ENCODE assay signal across 12 cellular contexts in the genomic region with DNA sequence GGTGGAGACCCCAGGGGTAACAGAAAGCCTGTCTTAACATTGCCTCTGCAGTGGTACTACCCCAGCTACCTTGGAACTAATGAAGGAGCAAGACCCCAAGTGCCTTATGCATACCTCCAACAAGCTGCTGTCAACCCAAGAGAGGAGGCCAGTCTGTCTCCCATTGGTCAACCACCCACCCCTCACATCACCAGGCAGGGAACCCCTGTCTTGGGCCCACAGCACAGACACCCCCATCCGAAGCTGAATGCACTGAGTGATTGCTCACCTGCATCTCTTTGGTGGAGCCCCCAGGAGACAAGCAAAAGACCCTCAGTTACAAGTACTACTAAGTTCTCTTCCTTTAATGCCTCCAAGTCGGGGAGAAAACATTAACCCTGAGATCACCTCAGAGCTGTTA. TPM values are rescaled to one million over a fixed set of nuclear protein-coding genes. Genes with fewer than 3 reads are reported as not detected.
DNase-seq lines count a peak whose midpoint lies in the region; ATAC-seq and TF ChIP-seq lines count a peak whose summit lies in the region.
"Not testable (repeated sequence)": the region's sequence is repeated elsewhere in the genome, so short reads cannot be mapped to it uniquely, and the experiment has no call there.
"Had no signal": no experiment of that assay in that cellular context is flagged by ENCODE, and none has a peak within 500 bp of the region (broad histone marks: within the 10 kb centered on the region; RNA-seq: fewer than 3 reads in every experiment).

No MANE protein-coding gene starts in this region.

- not testable (repeated sequence) for H3K27ac Mint-ChIP-seq in activated naive CD8-positive, alpha-beta T cell treated with anti-CD3 and anti-CD28 coated beads, Interleukin-2, amount 10 ng/mL, durations not matched to agents 7 days and 5 days; stimulated activated effector memory CD8-positive, alpha-beta T cell treated with anti-CD3 and anti-CD28 coated beads, Interleukin-12 subunit alpha, Interleukin-12 subunit beta, amount 100 ng/mL, for 72 hours; type B pancreatic cell

- H3K36me3 Mint-ChIP-seq in activated naive CD8-positive, alpha-beta T cell treated with anti-CD3 and anti-CD28 coated beads, Interleukin-2, amount 10 ng/mL, durations not matched to agents 7 days and 5 days; stimulated activated effector memory CD8-positive, alpha-beta T cell treated with anti-CD3 and anti-CD28 coated beads, Interleukin-12 subunit alpha, Interleukin-12 subunit beta, amount 100 ng/mL, for 72 hours; type B pancreatic cell: not testable (repeated sequence)

- H3K4me1 Mint-ChIP-seq in activated naive CD8-positive, alpha-beta T cell treated with anti-CD3 and anti-CD28 coated beads, Interleukin-2, amount 10 ng/mL, durations not matched to agents 7 days and 5 days; stimulated activated effector memory CD8-positive, alpha-beta T cell treated with anti-CD3 and anti-CD28 coated beads, Interleukin-12 subunit alpha, Interleukin-12 subunit beta, amount 100 ng/mL, for 72 hours; type B pancreatic cell (ENCODE audit: unreplicated experiment): not testable (repeated sequence)

- intact Hi-C loops in posterior vena cava (cut with DNase I), result not testable (repeated sequence)

- ATAC-seq in activated naive CD8-positive, alpha-beta T cell treated with anti-CD3 and anti-CD28 coated beads, Interleukin-2, amount 10 ng/mL, durations not matched to agents 7 days and 5 days (ENCODE audit: low read depth), result not testable (repeated sequence)
- peak; percentile 19 for ATAC-seq in stimulated activated effector memory CD8-positive, alpha-beta T cell treated with anti-CD3 and anti-CD28 coated beads, Interleukin-12 subunit alpha, Interleukin-12 subunit beta, amount 100 ng/mL, for 72 hours

- not testable (repeated sequence) for H3K4me3 Mint-ChIP-seq in activated naive CD8-positive, alpha-beta T cell treated with anti-CD3 and anti-CD28 coated beads, Interleukin-2, amount 10 ng/mL, durations not matched to agents 7 days and 5 days; stimulated activated effector memory CD8-positive, alpha-beta T cell treated with anti-CD3 and anti-CD28 coated beads, Interleukin-12 subunit alpha, Interleukin-12 subunit beta, amount 100 ng/mL, for 72 hours; type B pancreatic cell

- H3K9me3 Mint-ChIP-seq in activated naive CD8-positive, alpha-beta T cell treated with anti-CD3 and anti-CD28 coated beads, Interleukin-2, amount 10 ng/mL, durations not matched to agents 7 days and 5 days; stimulated activated effector memory CD8-positive, alpha-beta T cell treated with anti-CD3 and anti-CD28 coated beads, Interleukin-12 subunit alpha, Interleukin-12 subunit beta, amount 100 ng/mL, for 72 hours; type B pancreatic cell: not testable (repeated sequence)

- POLR2A ChIA-PET in activated naive CD8-positive, alpha-beta T cell treated with anti-CD3 and anti-CD28 coated beads, Interleukin-2, amount 10 ng/mL, durations not matched to agents 7 days and 5 days (lab: Charles Lee), result not testable (repeated sequence)

- TF ChIP-seq CTCF in type B pancreatic cell (conservative IDR thresholded peaks at IDR 0.05), result not testable (repeated sequence)

- DNase-seq in activated naive CD8-positive, alpha-beta T cell treated with anti-CD3 and anti-CD28 coated beads, Interleukin-2, amount 10 ng/mL, durations not matched to agents 7 days and 5 days, result peak; percentile 20
- DNase-seq in ecto neural progenitor cell (ENCODE audit: low spot score), result peak; percentile 36
- peak; percentile 55 for DNase-seq in mesenteric fat pad (ENCODE audit: low spot score)
- DNase-seq in posterior vena cava (ENCODE audit: low spot score), result peak; percentile 46
- not testable (repeated sequence) for DNase-seq in stimulated activated effector memory CD8-positive, alpha-beta T cell treated with anti-CD3 and anti-CD28 coated beads, Interleukin-12 subunit alpha, Interleukin-12 subunit beta, amount 100 ng/mL, for 72 hours (ENCODE audit: low spot score in 2 of 2)
- DNase-seq in type B pancreatic cell (ENCODE audit: extremely low spot score, unreplicated experiment), result peak; percentile 62

- H3K27me3 Mint-ChIP-seq in activated naive CD8-positive, alpha-beta T cell treated with anti-CD3 and anti-CD28 coated beads, Interleukin-2, amount 10 ng/mL, durations not matched to agents 7 days and 5 days, result not testable (repeated sequence)
- H3K27me3 Mint-ChIP-seq in type B pancreatic cell, result peaks cover 11% of the 10 kb centered on the region

RNA-seq across cellular contexts. Expression of a gene that starts 5.0 kb away (rescaled TPM):
- total RNA-seq in activated naive CD8-positive, alpha-beta T cell treated with anti-CD3 and anti-CD28 coated beads, Interleukin-2, amount 10 ng/mL, durations not matched to agents 7 days and 5 days, result not detected
- total RNA-seq in mesenteric fat pad (not detected), posterior vena cava (not detected), type B pancreatic cell (ENCODE audit: low replicate concordance) (not detected in 2 replicates)
- total RNA-seq: A172; B cell; Caco-2; Calu3; CD4-positive, alpha-beta T cell; CD8-positive, alpha-beta T cell had no signal

RNA-seq across cellular contexts. Expression of a gene that starts 5.2 kb away (rescaled TPM):
- not detected for total RNA-seq in activated naive CD8-positive, alpha-beta T cell treated with anti-CD3 and anti-CD28 coated beads, Interleukin-2, amount 10 ng/mL, durations not matched to agents 7 days and 5 days
- total RNA-seq in mesenteric fat pad (not detected), posterior vena cava (not detected), type B pancreatic cell (ENCODE audit: low replicate concordance) (not detected in 2 replicates)
- total RNA-seq: A172; B cell; Caco-2; Calu3; CD4-positive, alpha-beta T cell; CD8-positive, alpha-beta T cell had no signal

RNA-seq across cellular contexts. Expression of a gene that starts 10.2 kb away (rescaled TPM):
- total RNA-seq in activated naive CD8-positive, alpha-beta T cell treated with anti-CD3 and anti-CD28 coated beads, Interleukin-2, amount 10 ng/mL, durations not matched to agents 7 days and 5 days, result not detected
- total RNA-seq in mesenteric fat pad (not detected), posterior vena cava (not detected), type B pancreatic cell (ENCODE audit: low replicate concordance) (not detected in 2 replicates)
- total RNA-seq: A172; B cell; Caco-2; Calu3; CD4-positive, alpha-beta T cell; CD8-positive, alpha-beta T cell had no signal

RNA-seq across cellular contexts. Expression of a gene that starts 15.9 kb away (rescaled TPM):
- not detected for total RNA-seq in activated naive CD8-positive, alpha-beta T cell treated with anti-CD3 and anti-CD28 coated beads, Interleukin-2, amount 10 ng/mL, durations not matched to agents 7 days and 5 days
- total RNA-seq in mesenteric fat pad (not detected), posterior vena cava (not detected), type B pancreatic cell (ENCODE audit: low replicate concordance) (not detected in 2 replicates)
- total RNA-seq: A172; B cell; Caco-2; Calu3; CD4-positive, alpha-beta T cell; CD8-positive, alpha-beta T cell had no signal

RNA-seq across cellular contexts. Expression of a gene that starts 24.8 kb away (rescaled TPM):
- total RNA-seq in activated naive CD8-positive, alpha-beta T cell treated with anti-CD3 and anti-CD28 coated beads, Interleukin-2, amount 10 ng/mL, durations not matched to agents 7 days and 5 days, result not detected
- total RNA-seq in mesenteric fat pad (not detected), posterior vena cava (not detected), type B pancreatic cell (ENCODE audit: low replicate concordance) (not detected in 2 replicates)
- total RNA-seq: A172; B cell; Caco-2; Calu3; CD4-positive, alpha-beta T cell; CD8-positive, alpha-beta T cell had no signal
